In genomic region chr1:168834225-168834872, GRCh38 we compare ENCODE assay signal across 11 cellular contexts.
DNase-seq lines count a peak whose midpoint lies in the region; ATAC-seq and TF ChIP-seq lines count a peak whose summit lies in the region.
"Had no signal": no experiment of that assay in that cellular context is flagged by ENCODE, and none has a peak within 500 bp of the region (broad histone marks: within the 10 kb centered on the region; RNA-seq: fewer than 3 reads in every experiment).

No MANE protein-coding gene starts in this region.

- H3K9me3 Mint-ChIP-seq in chondrocyte (ENCODE audit: low read depth) (no peaks in the 10 kb centered on the region), type B pancreatic cell (no peaks in the 10 kb centered on the region)
- no peaks in the 10 kb centered on the region for H3K9me3 Mint-ChIP-seq in activated T-helper 2 cell treated with anti-CD3 and anti-CD28 coated beads, Interferon-gamma antibody, Interleukin-2, Interleukin-4, amounts not matched to agents 10 μg/mL and 5 μg/mL and 100 μg/mL, durations not matched to agents 14 hours and 24 hours and 36 hours
- H3K9me3 Mint-ChIP-seq: activated CD4-positive, alpha-beta memory T cell treated with anti-CD3 and anti-CD28 coated beads, Interleukin-2, amount 10 ng/mL, durations not matched to agents 7 days and 5 days had no signal

- H3K4me1 ChIP-seq in left lung = peaks cover 0 to 6% of the 10 kb centered on the region in 2 donors

- no peak overlapping the region for H3K4me3 Mint-ChIP-seq in chondrocyte (ENCODE audit: unreplicated experiment)
- no peak overlapping the region for H3K4me3 Mint-ChIP-seq in type B pancreatic cell
- no peak overlapping the region for H3K4me3 Mint-ChIP-seq in activated T-helper 2 cell treated with anti-CD3 and anti-CD28 coated beads, Interferon-gamma antibody, Interleukin-2, Interleukin-4, amounts not matched to agents 10 μg/mL and 5 μg/mL and 100 μg/mL, durations not matched to agents 14 hours and 24 hours and 36 hours (ENCODE audit: low read depth)
- H3K4me3 Mint-ChIP-seq: activated CD4-positive, alpha-beta memory T cell treated with anti-CD3 and anti-CD28 coated beads, Interleukin-2, amount 10 ng/mL, durations not matched to agents 7 days and 5 days had no signal

- H3K27ac Mint-ChIP-seq in chondrocyte (ENCODE audit: unreplicated experiment) (peak overlapping the region; percentile 9), type B pancreatic cell (peak overlapping the region; percentile 14)
- H3K27ac Mint-ChIP-seq in activated T-helper 2 cell treated with anti-CD3 and anti-CD28 coated beads, Interferon-gamma antibody, Interleukin-2, Interleukin-4, amounts not matched to agents 10 μg/mL and 5 μg/mL and 100 μg/mL, durations not matched to agents 14 hours and 24 hours and 36 hours = no peak overlapping the region
- H3K27ac Mint-ChIP-seq: activated CD4-positive, alpha-beta memory T cell treated with anti-CD3 and anti-CD28 coated beads, Interleukin-2, amount 10 ng/mL, durations not matched to agents 7 days and 5 days had no signal

- no peaks in the 10 kb centered on the region for H3K36me3 ChIP-seq in left lung

- no peaks in the 10 kb centered on the region for H3K36me3 Mint-ChIP-seq in chondrocyte (ENCODE audit: low read depth)
- H3K36me3 Mint-ChIP-seq in type B pancreatic cell = no peaks in the 10 kb centered on the region
- no peaks in the 10 kb centered on the region for H3K36me3 Mint-ChIP-seq in activated T-helper 2 cell treated with anti-CD3 and anti-CD28 coated beads, Interferon-gamma antibody, Interleukin-2, Interleukin-4, amounts not matched to agents 10 μg/mL and 5 μg/mL and 100 μg/mL, durations not matched to agents 14 hours and 24 hours and 36 hours (ENCODE audit: low read depth)

- no peak overlapping the region for H3K4me3 ChIP-seq in left lung

- H3K4me1 Mint-ChIP-seq in chondrocyte (ENCODE audit: low read depth) = peaks cover 9% of the 10 kb centered on the region
- peaks cover 14% of the 10 kb centered on the region for H3K4me1 Mint-ChIP-seq in type B pancreatic cell (ENCODE audit: unreplicated experiment)
- H3K4me1 Mint-ChIP-seq in activated T-helper 2 cell treated with anti-CD3 and anti-CD28 coated beads, Interferon-gamma antibody, Interleukin-2, Interleukin-4, amounts not matched to agents 10 μg/mL and 5 μg/mL and 100 μg/mL, durations not matched to agents 14 hours and 24 hours and 36 hours (ENCODE audit: low read depth) = peaks cover 10% of the 10 kb centered on the region

- TF ChIP-seq CTCF in chondrocyte (IDR thresholded peaks at IDR 0.05) (no peak), left lung (IDR thresholded peaks at IDR 0.05) (no peak), type B pancreatic cell (conservative IDR thresholded peaks at IDR 0.05) (no peak)

- intact Hi-C loops in Right ventricle myocardium inferior (cut with DNase I) = loop anchor here (5.0 kb wide), 1 partner anchor 273 kb away; the partner anchor contains the start of gene ATP1B1
- intact Hi-C loops in cardiac septum (cut with DNase I) = no loop called here
- intact Hi-C loops in left lung (cut with DNase I) = no loop called here
- intact Hi-C loops in activated T-helper 2 cell treated with anti-CD3 and anti-CD28 coated beads, Interferon-gamma antibody, Interleukin-2, Interleukin-4, amounts not matched to agents 10 μg/mL and 5 μg/mL and 100 μg/mL, durations not matched to agents 14 hours and 24 hours and 36 hours (cut with micrococcal nuclease) = no loop called here

- peak overlapping the region; percentile 16 to 35 for H3K27ac ChIP-seq in left lung

- no peaks in the 10 kb centered on the region for H3K9me3 ChIP-seq in left lung

- ATAC-seq in Right ventricle myocardium inferior = peak; percentile 59
- ATAC-seq in left lung = peak; percentile 44

- no peak for DNase-seq in Right ventricle myocardium inferior (ENCODE audit: missing footprints)
- no peak for DNase-seq in cardiac septum (ENCODE audit: low spot score)
- DNase-seq in chondrocyte (ENCODE audit: low spot score) = no peak
- DNase-seq in left lung = no peak
- no peak for DNase-seq in type B pancreatic cell (ENCODE audit: extremely low spot score, unreplicated experiment)
- no peak for DNase-seq in NCI-H526 treated with DMSO at 0.1 percent for 48 hours (lab: John Stamatoyannopoulos, UW)
- no peak for DNase-seq in activated T-helper 2 cell treated with anti-CD3 and anti-CD28 coated beads, Interferon-gamma antibody, Interleukin-2, Interleukin-4, amounts not matched to agents 10 μg/mL and 5 μg/mL and 100 μg/mL, durations not matched to agents 14 hours and 24 hours and 36 hours (ENCODE audit: low spot score)
- DNase-seq in stimulated activated CD4-positive, alpha-beta T cell treated with anti-CD3 and anti-CD28 coated beads, Interleukin-2, amount 100 ng/mL, for 48 hours = no peak
- DNase-seq: activated CD4-positive, alpha-beta memory T cell treated with anti-CD3 and anti-CD28 coated beads, Interleukin-2, amount 10 ng/mL, durations not matched to agents 7 days and 5 days; NCI-H1092 treated with DMSO at 0.1 percent for 48 hours; NCI-H82 had no signal

- H3K27me3 ChIP-seq in left lung = no peaks in the 10 kb centered on the region

- H3K27me3 Mint-ChIP-seq in chondrocyte (ENCODE audit: low read depth) (no peaks in the 10 kb centered on the region), type B pancreatic cell (no peaks in the 10 kb centered on the region)
- peaks cover 9% of the 10 kb centered on the region for H3K27me3 Mint-ChIP-seq in activated T-helper 2 cell treated with anti-CD3 and anti-CD28 coated beads, Interferon-gamma antibody, Interleukin-2, Interleukin-4, amounts not matched to agents 10 μg/mL and 5 μg/mL and 100 μg/mL, durations not matched to agents 14 hours and 24 hours and 36 hours (ENCODE audit: low read depth)
- H3K27me3 Mint-ChIP-seq: activated CD4-positive, alpha-beta memory T cell treated with anti-CD3 and anti-CD28 coated beads, Interleukin-2, amount 10 ng/mL, durations not matched to agents 7 days and 5 days had no signal
